In genomic region chr22:45696227-45696626, GRCh38 we compare ENCODE assay signal across 18 cellular contexts. TPM values are rescaled to one million over a fixed set of nuclear protein-coding genes. Genes with fewer than 3 reads are reported as not detected.
A peak's percentile ranks its signal among the peaks of the same experiment; 100 is the strongest.
DNase-seq lines count a peak whose midpoint lies in the region; FAIRE-seq and TF ChIP-seq lines count a peak whose summit lies in the region.
"Had no signal": no experiment of that assay in that cellular context is flagged by ENCODE, and none has a peak within 500 bp of the region (broad histone marks: within the 10 kb centered on the region; RNA-seq: fewer than 3 reads in every experiment).

No MANE protein-coding gene starts in this region.

- DNase-seq in GM12892 (ENCODE audit: insufficient read length) (no peak), MV-4-11 (lab: John Stamatoyannopoulos, UW) (peak; percentile 64), head of caudate nucleus (peak in 34 of 42 donors; percentile 9 to 72 (median 31)), MM.1S (no peak), T-helper 2 cell (no peak), T1000 (lab: John Stamatoyannopoulos, UW) (no peak)
- no peak for DNase-seq in stimulated activated naive CD4-positive, alpha-beta T cell treated with Interleukin-2 at 50 U/mL for 16 hours (lab: John Stamatoyannopoulos, UW)
- DNase-seq: activated naive CD4-positive, alpha-beta T cell treated with anti-CD3 and anti-CD28 coated beads, Interleukin-2, amount 10 ng/mL, durations not matched to agents 7 days and 5 days; activated T-cell treated with anti-CD3 and anti-CD28 coated beads for 4 hours; heart right ventricle; lower lobe of right lung; NCI-H526; ovary; SK-N-SH; trophoblast cell had no signal

- H2AFZ ChIP-seq in MM.1S (ENCODE audit: low read length) = no peak overlapping the region

- peaks cover 73 to 96% (median 86%) of the 10 kb centered on the region in 11 experiments for H3K36me3 ChIP-seq in BLaER1 treated with 17β-estradiol and CSF1 and Interleukin-3, amounts not matched to agents 10 nM and 100 nM
- H3K36me3 ChIP-seq in MM.1S (replicated peaks; ENCODE audit: insufficient read depth, low read length) = peaks cover 20% of the 10 kb centered on the region
- H3K36me3 ChIP-seq: ovary had no signal

- no peaks in the 10 kb centered on the region for H3F3A ChIP-seq in MM.1S (ENCODE audit: insufficient read depth, low read length)

- H3K9me2 ChIP-seq in MM.1S (replicated peaks; ENCODE audit: insufficient read depth, low read length) = no peaks in the 10 kb centered on the region
- H3K9me2 ChIP-seq: SK-N-SH had no signal

- intact Hi-C loops in head of caudate nucleus (cut with DNase I) = no loop called here

- H3K27ac ChIP-seq in BLaER1 treated with 17β-estradiol and CSF1 and Interleukin-3, amounts not matched to agents 10 nM and 100 nM = peak overlapping the region in 6 of 11 experiments; percentile 16 to 48 (median 28); a peak in 5 of 22 replicates
- H3K27ac ChIP-seq in MM.1S (ENCODE audit: low read length) = no peak overlapping the region
- H3K27ac ChIP-seq: heart right ventricle, KMS-11, lower lobe of right lung, ovary had no signal

- H3K79me2 ChIP-seq in MM.1S (ENCODE audit: low read length) = peaks cover 5% of the 10 kb centered on the region

- H3K4me1 ChIP-seq in BLaER1 treated with 17β-estradiol and CSF1 and Interleukin-3, amounts not matched to agents 10 nM and 100 nM = peaks cover 14 to 23% (median 16%) of the 10 kb centered on the region in 10 experiments
- H3K4me1 ChIP-seq in MM.1S (ENCODE audit: low read length) = no peaks in the 10 kb centered on the region

- H3K4me3 ChIP-seq in BLaER1 treated with 17β-estradiol and CSF1 and Interleukin-3, amounts not matched to agents 10 nM and 100 nM = no peak overlapping the region
- H3K4me3 ChIP-seq in MM.1S (ENCODE audit: low read length) = no peak overlapping the region
- H3K4me3 ChIP-seq: heart right ventricle, lower lobe of right lung, ovary had no signal

- peaks cover 22 to 86% (median 56%) of the 10 kb centered on the region in 11 experiments; a peak in 19 of 22 replicates for H4K20me1 ChIP-seq in BLaER1 treated with 17β-estradiol and CSF1 and Interleukin-3, amounts not matched to agents 10 nM and 100 nM
- H4K20me1 ChIP-seq in MM.1S (ENCODE audit: insufficient read depth, low read length) = no peaks in the 10 kb centered on the region

- H3K9ac ChIP-seq in BLaER1 treated with 17β-estradiol and CSF1 and Interleukin-3, amounts not matched to agents 10 nM and 100 nM = no peak overlapping the region; a peak in 1 of 22 replicates
- H3K9ac ChIP-seq in MM.1S (ENCODE audit: low read length) = no peak overlapping the region
- H3K9ac ChIP-seq: KMS-11, SK-N-SH had no signal

- 0 out of 22 replicates have a peak, but pooled peaks cover 0 to 2% (median 0%) of the 10 kb centered on the region in 11 experiments for H3K9me3 ChIP-seq in BLaER1 treated with 17β-estradiol and CSF1 and Interleukin-3, amounts not matched to agents 10 nM and 100 nM (replicated peaks in 1 of 11)
- H3K9me3 ChIP-seq in MM.1S (replicated peaks; ENCODE audit: insufficient read depth, low read length) = no peaks in the 10 kb centered on the region
- H3K9me3 ChIP-seq: heart right ventricle, lower lobe of right lung, ovary, SK-N-SH had no signal

- peak; percentile 95 for FAIRE-seq in GM12892 (lab: Jason Lieb, UNC)
- FAIRE-seq: astrocyte had no signal

- TF ChIP-seq CTCF in MM.1S (IDR thresholded peaks at IDR 0.05; ENCODE audit: low read length) = no peak

- TF ChIP-seq POLR2A in GM12892 (IDR thresholded peaks at IDR 0.05; ENCODE audit: low read depth, low read length) = no peak

- peak overlapping the region; percentile 22 to 70 (median 58) for H3K4me2 ChIP-seq in BLaER1 treated with 17β-estradiol and CSF1 and Interleukin-3, amounts not matched to agents 10 nM and 100 nM
- no peak overlapping the region for H3K4me2 ChIP-seq in MM.1S (ENCODE audit: low read depth, low read length)
- H3K4me2 ChIP-seq: KMS-11, SK-N-SH had no signal

- no peaks in the 10 kb centered on the region for H3K27me3 ChIP-seq in BLaER1 treated with 17β-estradiol and CSF1 and Interleukin-3, amounts not matched to agents 10 nM and 100 nM
- no peaks in the 10 kb centered on the region for H3K27me3 ChIP-seq in MM.1S (replicated peaks; ENCODE audit: insufficient read depth, low read length)
- H3K27me3 ChIP-seq: heart right ventricle, ovary had no signal

RNA-seq across cellular contexts. Expression of gene ATXN10, which starts 24.6 kb away (rescaled TPM):
- 171 TPM for polyA plus RNA-seq in GM12892 (2012; ENCODE audit: missing spikeins)

Comparison
In these comparisons a context has a peak if more than half of its experiments do, and no peak if none do; other contexts are left out.
1. DNase-seq: peak in MV-4-11 (single experiment) and head of caudate nucleus (34 of 42); none in GM12892 (single experiment), MM.1S (single experiment), stimulated activated naive CD4-positive, alpha-beta T cell treated with Interleukin-2 at 50 U/mL for 16 hours (single experiment), T-helper 2 cell (0 of 5) and T1000 (single experiment).